28 cellular contexts compared by ENCODE assay signal in the genomic region with DNA sequence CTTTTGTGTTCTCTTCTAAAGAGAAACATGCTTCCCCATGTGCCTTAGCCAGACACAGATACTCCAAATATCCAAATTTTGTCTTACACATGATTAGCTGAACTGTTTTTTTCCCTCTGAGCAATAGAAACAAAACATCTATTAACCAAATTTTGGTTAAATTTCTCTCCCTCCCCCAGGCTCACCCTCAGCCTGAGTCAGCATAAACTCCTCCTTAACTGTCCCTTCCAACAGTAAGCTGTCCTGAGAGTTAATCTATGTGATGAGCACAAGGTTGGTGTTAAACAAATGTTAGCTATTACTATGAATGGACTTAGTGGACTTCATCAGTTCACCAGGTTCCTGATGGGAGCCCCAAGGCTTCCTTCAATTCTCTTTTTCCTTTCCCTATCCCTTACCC.
"Had no signal": no experiment of that assay in that cellular context is flagged by ENCODE, and none has a peak within 500 bp of the region (broad histone marks: within the 10 kb centered on the region; RNA-seq: fewer than 3 reads in every experiment).

No MANE protein-coding gene starts in this region.

- H3K27me3 ChIP-seq: colonic mucosa, dorsolateral prefrontal cortex, esophagus muscularis mucosa, esophagus squamous epithelium, foreskin keratinocyte, gastrocnemius medialis, gastroesophageal sphincter, heart left ventricle had no signal

- ATAC-seq: effector memory CD8-positive, alpha-beta T cell; esophagus mucosa; foreskin keratinocyte; gastrocnemius medialis; gastroesophageal sphincter; heart left ventricle; heart right ventricle had no signal

- H3K4me3 ChIP-seq: colonic mucosa, coronary artery, dorsolateral prefrontal cortex, esophagus muscularis mucosa, esophagus squamous epithelium, gastrocnemius medialis, gastroesophageal sphincter, heart left ventricle, heart right ventricle had no signal

- DNase-seq: colonic mucosa; cortex of kidney; dermis blood vessel endothelial cell; dorsolateral prefrontal cortex; effector CD4-positive, alpha-beta T cell; effector CD8-positive, alpha-beta T cell; effector memory CD4-positive, alpha-beta T cell; effector memory CD8-positive, alpha-beta T cell; endodermal cell; erythroblast; esophagus squamous epithelium; foreskin fibroblast; foreskin keratinocyte; foreskin melanocyte; gastrocnemius medialis; glutamatergic neuron; head of caudate nucleus; heart left ventricle; heart right ventricle had no signal

- H3K9me3 ChIP-seq: colonic mucosa, esophagus muscularis mucosa, esophagus squamous epithelium, gastrocnemius medialis, gastroesophageal sphincter, heart left ventricle, heart right ventricle had no signal

- H3K27ac ChIP-seq: colonic mucosa, coronary artery, dorsolateral prefrontal cortex, epithelial cell of prostate, esophagus muscularis mucosa, esophagus squamous epithelium, foreskin keratinocyte, gastrocnemius medialis, gastroesophageal sphincter, heart left ventricle, heart right ventricle had no signal

- H3K4me1 ChIP-seq: colonic mucosa, esophagus muscularis mucosa, esophagus squamous epithelium, foreskin keratinocyte, gastrocnemius medialis, gastroesophageal sphincter, heart left ventricle, heart right ventricle had no signal

- FAIRE-seq: colon, endometrium, endothelial cell of umbilical vein, frontal cortex had no signal

- H3K36me3 ChIP-seq: colonic mucosa, esophagus muscularis mucosa, esophagus squamous epithelium, gastrocnemius medialis, gastroesophageal sphincter, heart left ventricle, heart right ventricle had no signal
